ENCODE assay signal across 24 cellular contexts in genomic region chr17:70073799-70074198, GRCh38. TPM values are rescaled to one million over a fixed set of nuclear protein-coding genes. Genes with fewer than 3 reads are reported as not detected.
"Had no signal": no experiment of that assay in that cellular context is flagged by ENCODE, and none has a peak within 500 bp of the region (broad histone marks: within the 10 kb centered on the region; RNA-seq: fewer than 3 reads in every experiment).

No MANE protein-coding gene starts in this region.

- ATAC-seq: gastrocnemius medialis; heart right ventricle; lower lobe of right lung; naive thymus-derived CD4-positive, alpha-beta T cell had no signal

- H3K27ac ChIP-seq: epithelial cell of prostate, esophagus muscularis mucosa, gastrocnemius medialis, heart right ventricle, left ventricle myocardium inferior, lower lobe of right lung, neutrophil, right atrium auricular region, upper lobe of left lung, uterus had no signal

- H3K27ac Mint-ChIP-seq: naive thymus-derived CD4-positive, alpha-beta T cell had no signal

- H3K36me3 ChIP-seq: esophagus muscularis mucosa, gastrocnemius medialis, heart right ventricle, left ventricle myocardium inferior, lower lobe of right lung, neutrophil, right atrium auricular region, upper lobe of left lung, uterus had no signal

- H3K4me3 ChIP-seq: dorsolateral prefrontal cortex, esophagus muscularis mucosa, gastrocnemius medialis, heart right ventricle, left ventricle myocardium inferior, lower lobe of right lung, right atrium auricular region, upper lobe of left lung, uterus had no signal

- H3K9me3 ChIP-seq: esophagus muscularis mucosa, gastrocnemius medialis, heart right ventricle, left ventricle myocardium inferior, lower lobe of right lung, neutrophil, right atrium auricular region, upper lobe of left lung, uterus had no signal

- H3K4me3 Mint-ChIP-seq: naive thymus-derived CD4-positive, alpha-beta T cell had no signal

- H3K36me3 Mint-ChIP-seq: naive thymus-derived CD4-positive, alpha-beta T cell had no signal

- DNase-seq: cortex of kidney; dorsolateral prefrontal cortex; effector memory CD4-positive, alpha-beta T cell; gastrocnemius medialis; heart right ventricle; islet precursor cell; left cardiac atrium; left ventricle myocardium inferior; lower lobe of right lung; mesendoderm; naive thymus-derived CD4-positive, alpha-beta T cell; posterior cingulate gyrus; small intestine; stimulated activated CD4-positive, alpha-beta T cell treated with anti-CD3 and anti-CD28 coated beads, Interleukin-12 subunit alpha, Interleukin-12 subunit beta, amount 100 ng/mL, for 4 hours; stimulated activated CD4-positive, alpha-beta T cell treated with anti-CD3 and anti-CD28 coated beads, Interleukin-2, amount 100 ng/mL, for 48 hours; stimulated activated naive CD4-positive, alpha-beta T cell treated with Interleukin-2 at 50 U/mL for 16 hours; upper lobe of left lung; uterus had no signal

- H3K4me1 ChIP-seq: gastrocnemius medialis, heart right ventricle, left ventricle myocardium inferior, lower lobe of right lung, right atrium auricular region, upper lobe of left lung, uterus had no signal

- H3K27me3 ChIP-seq: dorsolateral prefrontal cortex, esophagus muscularis mucosa, gastrocnemius medialis, heart right ventricle, neutrophil, right atrium auricular region, upper lobe of left lung, uterus had no signal

RNA-seq across cellular contexts. Expression of gene KCNJ16, which starts 1.2 kb away (rescaled TPM):
- total RNA-seq: fibroblast of villous mesenchyme; left cardiac atrium; left ventricle myocardium inferior; naive thymus-derived CD4-positive, alpha-beta T cell; osteoblast had no signal
- polyA plus RNA-seq: heart right ventricle; naive thymus-derived CD4-positive, alpha-beta T cell had no signal
